Comparison of ENCODE assay signal across 1 cellular context in the genomic region with DNA sequence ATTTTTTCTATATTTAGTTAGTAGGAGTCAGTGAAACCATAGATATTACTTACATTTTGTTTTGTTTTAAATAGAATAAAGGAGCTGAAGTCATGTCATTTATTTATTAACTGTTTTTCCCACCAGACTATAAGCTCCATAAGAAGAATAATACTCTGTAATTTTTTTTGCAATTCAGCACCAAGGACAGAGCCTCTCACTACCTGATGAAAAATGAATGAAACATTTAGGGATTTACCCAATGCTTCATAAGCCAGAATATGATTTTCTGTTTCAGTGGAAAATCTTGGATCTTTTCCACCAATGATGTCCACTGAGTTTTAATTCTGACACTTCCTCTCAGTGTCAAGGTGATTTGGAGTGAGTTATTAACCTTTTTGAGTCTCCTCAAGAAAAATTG.
TF ChIP-seq lines count a peak whose summit lies in the region.

No MANE protein-coding gene starts in this region.

TF ChIP-seq in K562, 482 proteins besides CTCF, POLR2A, EP300 and RAD21:
- no peak for TF ChIP-seq MLLT1 (IDR thresholded peaks at IDR 0.05)
- TF ChIP-seq MIER1 (IDR thresholded peaks at IDR 0.05; ENCODE audit: low read depth): 0 out of 2 replicates have a peak, but pooled peaks have one; percentile 31
- no peak for TF ChIP-seq E4F1 (CRISPR knock-in tag; IDR thresholded peaks at IDR 0.05; ENCODE audit: borderline replicate concordance)
- TF ChIP-seq, protein P1, sequence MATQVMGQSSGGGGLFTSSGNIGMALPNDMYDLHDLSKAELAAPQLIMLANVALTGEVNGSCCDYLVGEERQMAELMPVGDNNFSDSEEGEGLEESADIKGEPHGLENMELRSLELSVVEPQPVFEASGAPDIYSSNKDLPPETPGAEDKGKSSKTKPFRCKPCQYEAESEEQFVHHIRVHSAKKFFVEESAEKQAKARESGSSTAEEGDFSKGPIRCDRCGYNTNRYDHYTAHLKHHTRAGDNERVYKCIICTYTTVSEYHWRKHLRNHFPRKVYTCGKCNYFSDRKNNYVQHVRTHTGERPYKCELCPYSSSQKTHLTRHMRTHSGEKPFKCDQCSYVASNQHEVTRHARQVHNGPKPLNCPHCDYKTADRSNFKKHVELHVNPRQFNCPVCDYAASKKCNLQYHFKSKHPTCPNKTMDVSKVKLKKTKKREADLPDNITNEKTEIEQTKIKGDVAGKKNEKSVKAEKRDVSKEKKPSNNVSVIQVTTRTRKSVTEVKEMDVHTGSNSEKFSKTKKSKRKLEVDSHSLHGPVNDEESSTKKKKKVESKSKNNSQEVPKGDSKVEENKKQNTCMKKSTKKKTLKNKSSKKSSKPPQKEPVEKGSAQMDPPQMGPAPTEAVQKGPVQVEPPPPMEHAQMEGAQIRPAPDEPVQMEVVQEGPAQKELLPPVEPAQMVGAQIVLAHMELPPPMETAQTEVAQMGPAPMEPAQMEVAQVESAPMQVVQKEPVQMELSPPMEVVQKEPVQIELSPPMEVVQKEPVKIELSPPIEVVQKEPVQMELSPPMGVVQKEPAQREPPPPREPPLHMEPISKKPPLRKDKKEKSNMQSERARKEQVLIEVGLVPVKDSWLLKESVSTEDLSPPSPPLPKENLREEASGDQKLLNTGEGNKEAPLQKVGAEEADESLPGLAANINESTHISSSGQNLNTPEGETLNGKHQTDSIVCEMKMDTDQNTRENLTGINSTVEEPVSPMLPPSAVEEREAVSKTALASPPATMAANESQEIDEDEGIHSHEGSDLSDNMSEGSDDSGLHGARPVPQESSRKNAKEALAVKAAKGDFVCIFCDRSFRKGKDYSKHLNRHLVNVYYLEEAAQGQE (CRISPR knock-in tag; IDR thresholded peaks at IDR 0.05; ENCODE audit: low read depth): 0 out of 2 replicates have a peak, but pooled peaks have one; percentile 41
- peak; percentile 47; the same call in 1 of the 2 replicates for TF ChIP-seq EHMT2 (IDR thresholded peaks at IDR 0.05)
- TF ChIP-seq ZNF384 (IDR thresholded peaks at IDR 0.05; ENCODE audit: low read depth, low read length): peak; percentile 17; the same call in 1 of the 2 replicates
